24 cellular contexts compared by ENCODE assay signal in genomic region chr12:40451661-40452060, GRCh38.
"Had no signal": no experiment of that assay in that cellular context is flagged by ENCODE, and none has a peak within 500 bp of the region (broad histone marks: within the 10 kb centered on the region; RNA-seq: fewer than 3 reads in every experiment).

No MANE protein-coding gene starts in this region.

- H3K27ac ChIP-seq: colonic mucosa, coronary artery, dorsolateral prefrontal cortex, epithelial cell of prostate, esophagus muscularis mucosa, esophagus squamous epithelium, foreskin keratinocyte, gastrocnemius medialis, gastroesophageal sphincter, heart left ventricle, heart right ventricle, hepatocyte had no signal

- H3K4me1 ChIP-seq: colonic mucosa, esophagus muscularis mucosa, esophagus squamous epithelium, foreskin keratinocyte, gastrocnemius medialis, gastroesophageal sphincter, heart left ventricle, heart right ventricle had no signal

- H3K36me3 ChIP-seq: colonic mucosa, esophagus muscularis mucosa, esophagus squamous epithelium, gastrocnemius medialis, gastroesophageal sphincter, heart left ventricle, heart right ventricle had no signal

- H3K27me3 ChIP-seq: colonic mucosa, esophagus muscularis mucosa, esophagus squamous epithelium, foreskin keratinocyte, gastrocnemius medialis, gastroesophageal sphincter, heart left ventricle, hepatocyte had no signal

- H3K4me3 ChIP-seq: colonic mucosa, coronary artery, dorsolateral prefrontal cortex, esophagus muscularis mucosa, esophagus squamous epithelium, gastrocnemius medialis, gastroesophageal sphincter, heart left ventricle, heart right ventricle, hepatocyte had no signal

- DNase-seq: colonic mucosa; cortex of kidney; dermis blood vessel endothelial cell; dorsolateral prefrontal cortex; effector CD4-positive, alpha-beta T cell; effector CD8-positive, alpha-beta T cell; effector memory CD4-positive, alpha-beta T cell; effector memory CD8-positive, alpha-beta T cell; endodermal cell; erythroblast; esophagus squamous epithelium; foreskin fibroblast; foreskin keratinocyte; foreskin melanocyte; gastrocnemius medialis; glutamatergic neuron; head of caudate nucleus; heart left ventricle; heart right ventricle had no signal

- H3K9me3 ChIP-seq: colonic mucosa, esophagus muscularis mucosa, esophagus squamous epithelium, gastrocnemius medialis, gastroesophageal sphincter, heart left ventricle, heart right ventricle had no signal
